ENCODE assay signal across 8 cellular contexts in the genomic region with DNA sequence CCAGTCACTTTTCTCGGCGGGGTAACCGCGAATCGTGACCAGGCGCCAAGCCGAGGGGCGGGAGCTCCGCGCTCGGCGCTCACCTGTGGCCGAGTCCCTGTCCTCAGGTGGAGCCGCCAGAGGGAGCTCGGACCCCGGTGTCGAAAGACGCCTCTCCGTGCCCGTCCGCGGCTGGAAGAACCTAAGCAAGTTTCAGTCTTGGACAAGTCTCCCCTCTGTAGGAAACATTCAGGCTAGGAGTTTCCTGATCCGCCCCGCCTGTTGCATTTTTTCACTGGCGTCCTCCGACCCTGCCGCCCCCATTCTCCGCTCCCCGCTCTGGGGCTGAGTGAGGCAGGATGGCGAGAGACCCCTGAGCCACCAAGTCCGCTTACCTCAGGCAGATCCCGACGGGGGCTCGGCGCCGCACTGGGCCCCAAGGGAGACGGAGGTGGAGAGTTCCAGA. TPM values are rescaled to one million over a fixed set of nuclear protein-coding genes. Genes with fewer than 3 reads are reported as not detected.
DNase-seq lines count a peak whose midpoint lies in the region; TF ChIP-seq lines count a peak whose summit lies in the region.

No MANE protein-coding gene starts in this region.

- in situ Hi-C loops in GM23248 (cut with MboI): loop anchor here (10.0 kb wide), 2 partner anchors 291 to 1119 kb away; no protein-coding TSS in a partner anchor

- H3K36me3 Mint-ChIP-seq in osteocyte (ENCODE audit: unreplicated experiment): peaks cover 38% of the 10 kb centered on the region

- H3K4me2 ChIP-seq in GM23248 (ENCODE audit: unreplicated experiment): peak overlapping the region; percentile 96

- DNase-seq in Daoy (ENCODE audit: low read depth) (peak; percentile 63), GM23248 (peak; percentile 93), LHCN-M2 (ENCODE audit: low read depth) (peak; percentile 81), SK-N-MC (ENCODE audit: low read depth, low spot score) (no peak), adipocyte (ENCODE audit: low read depth) (peak; percentile 94), cardiac muscle cell (ENCODE audit: low read depth in 1 of 2, low spot score in 1 of 2) (peak; percentile 89 to 91), osteocyte (ENCODE audit: extremely low spot score, unreplicated experiment) (peak; percentile 94), tibial nerve (ENCODE audit: low spot score in 2 of 2) (peak; percentile 77 to 80)

- peaks cover 72% of the 10 kb centered on the region for H3K4me1 Mint-ChIP-seq in osteocyte (ENCODE audit: unreplicated experiment)

- H3K9ac ChIP-seq in GM23248 (peak overlapping the region; percentile 95), SK-N-MC (ENCODE audit: insufficient read length) (peak overlapping the region; percentile 68), adipocyte (ENCODE audit: low read length) (peak overlapping the region; percentile 95)

- no peaks in the 10 kb centered on the region for H3K9me3 Mint-ChIP-seq in osteocyte (ENCODE audit: unreplicated experiment)

- H3K4me1 ChIP-seq in GM23248 (ENCODE audit: insufficient read depth) (peaks cover 59% of the 10 kb centered on the region), adipocyte (ENCODE audit: control insufficient read depth, insufficient read depth, low read length) (peaks cover 38% of the 10 kb centered on the region), cardiac muscle cell (ENCODE audit: low read depth) (no peaks in the 10 kb centered on the region), tibial nerve (peaks cover 4 to 40% (median 8%) of the 10 kb centered on the region in 4 donors)

- H3K27ac ChIP-seq in GM23248 (peak overlapping the region; percentile 85), SK-N-MC (no peak overlapping the region), cardiac muscle cell (peak overlapping the region; percentile 13), tibial nerve (peak overlapping the region; percentile 55 to 91 (median 79))

- TF ChIP-seq POLR2A in tibial nerve (IDR thresholded peaks at IDR 0.05): no peak

- peak overlapping the region; percentile 75 for H2AFZ ChIP-seq in GM23248

- H3K9me2 ChIP-seq in GM23248 (ENCODE audit: insufficient read depth): no peaks in the 10 kb centered on the region

- H3K9me3 ChIP-seq in GM23248 (ENCODE audit: low read depth) (no peaks in the 10 kb centered on the region), SK-N-MC (ENCODE audit: low read depth, low read length) (no peaks in the 10 kb centered on the region), adipocyte (ENCODE audit: control insufficient read depth, low read length) (no peaks in the 10 kb centered on the region), cardiac muscle cell (ENCODE audit: low read depth) (no peaks in the 10 kb centered on the region), tibial nerve (no peaks in the 10 kb centered on the region)

- peaks cover 58% of the 10 kb centered on the region for H3K79me2 ChIP-seq in GM23248 (ENCODE audit: insufficient read depth)

- H3K4me3 ChIP-seq in GM23248: peak overlapping the region; percentile 83
- H3K4me3 ChIP-seq in SK-N-MC: peak overlapping the region; percentile 91
- peak overlapping the region; percentile 94 for H3K4me3 ChIP-seq in adipocyte (ENCODE audit: low read length)
- peak overlapping the region; percentile 69 for H3K4me3 ChIP-seq in cardiac muscle cell
- H3K4me3 ChIP-seq in tibial nerve: peak overlapping the region; percentile 72 to 92 (median 76)

- peak overlapping the region; percentile 96 for H3K27ac Mint-ChIP-seq in osteocyte (ENCODE audit: unreplicated experiment)

- WGBS in GM23248 (ENCODE audit: low coverage in 1 of 2, low lambda C conversion rate in 2 of 2, missing lambda C conversion rate in 2 of 2), 2 experiments: 1% methylated on average over 37 of the region's 37 CpGs
- WGBS in tibial nerve, 2 donors: 0 to 1% methylated on average over 29 to 31 of the region's 37 CpGs

- H3K27me3 ChIP-seq in GM23248 (replicated peaks; ENCODE audit: insufficient read depth) (no peaks in the 10 kb centered on the region), adipocyte (replicated peaks; ENCODE audit: control insufficient read depth, insufficient read depth, low read length) (no peaks in the 10 kb centered on the region), cardiac muscle cell (no peaks in the 10 kb centered on the region), tibial nerve (no peaks in the 10 kb centered on the region)

- H3K27me3 Mint-ChIP-seq in osteocyte (ENCODE audit: unreplicated experiment): no peaks in the 10 kb centered on the region

- H3K36me3 ChIP-seq in GM23248 (ENCODE audit: low read depth) (peaks cover 42% of the 10 kb centered on the region), SK-N-MC (ENCODE audit: insufficient read depth, low read length) (peaks cover 14% of the 10 kb centered on the region), adipocyte (ENCODE audit: control insufficient read depth, insufficient read depth, low read length, severe bottlenecking) (peaks cover 26% of the 10 kb centered on the region), cardiac muscle cell (no peaks in the 10 kb centered on the region), tibial nerve (peaks cover 0 to 6% (median 0%) of the 10 kb centered on the region in 3 donors)

- peak; percentile 81 for TF ChIP-seq CTCF in cardiac muscle cell (IDR thresholded peaks at IDR 0.05; ENCODE audit: low read depth, low read length)
- TF ChIP-seq CTCF in osteocyte (IDR thresholded peaks at IDR 0.05): peak; percentile 90
- peak; percentile 58 to 85 (median 77) for TF ChIP-seq CTCF in tibial nerve (IDR thresholded peaks at IDR 0.05)

- H3F3A ChIP-seq in GM23248 (ENCODE audit: insufficient read depth): peaks cover 55% of the 10 kb centered on the region; the same call in 1 of the 2 replicates

- H4K20me1 ChIP-seq in GM23248 (ENCODE audit: insufficient read depth): peaks cover 8% of the 10 kb centered on the region; the same call in 1 of the 2 replicates

- H3K4me3 Mint-ChIP-seq in osteocyte (ENCODE audit: unreplicated experiment): peak overlapping the region; percentile 88

- no peak for TF ChIP-seq EP300 in tibial nerve (IDR thresholded peaks at IDR 0.05)

RNA-seq across cellular contexts. Expression of a gene that starts 0.5 kb away (rescaled TPM):
- total RNA-seq in Daoy (2014; rRNA removed; shearing (Covaris generic)): 0.06 and 0.18 TPM in 2 replicates
- 126 and 132 TPM in 2 replicates for total RNA-seq in GM23248 (2014; rRNA removed; shearing (Covaris generic))
- 36.8 and 38.2 TPM in 2 replicates for polyA plus RNA-seq in GM23248 (2016; fragmentation: Nextera tagmentation; extraction: Ambion mirVana)
- 157 and 164 TPM in 2 replicates for total RNA-seq in LHCN-M2 (2014; rRNA removed)
- 34.9 TPM for polyA plus RNA-seq in LHCN-M2 (2012)
- 0.99 and 1.2 TPM in 2 replicates for total RNA-seq in cardiac muscle cell
- polyA plus RNA-seq in cardiac muscle cell: 0.26 and 0.54 TPM in 2 replicates
- 105 and 108 TPM in 2 replicates for total RNA-seq in osteocyte
- 10 to 100 TPM; 13.4 to 19.6 (median 16.9) TPM for total RNA-seq in tibial nerve
